Comparison of ENCODE assay signal across 10 cellular contexts in the genomic region with DNA sequence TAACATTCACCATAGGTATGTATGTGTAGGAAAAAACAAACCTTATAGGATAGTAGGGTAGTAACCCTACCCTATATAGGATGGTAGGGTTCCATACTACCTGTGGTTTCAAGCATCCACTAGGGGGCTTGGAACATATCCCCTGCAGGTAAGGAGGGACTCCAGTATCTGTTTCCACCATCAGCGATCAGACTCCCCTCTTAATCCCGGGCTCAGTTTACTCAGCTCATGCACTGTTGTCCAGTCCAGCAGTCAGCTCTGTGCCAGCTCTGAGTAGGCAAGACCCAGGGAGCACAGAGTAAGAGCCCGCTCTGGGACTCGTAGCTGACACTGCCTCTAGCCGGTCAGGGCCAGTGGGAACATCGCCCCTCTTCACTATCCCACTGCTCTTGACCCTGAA.
A peak's percentile ranks its signal among the peaks of the same experiment; 100 is the strongest.
DNase-seq lines count a peak whose midpoint lies in the region; TF ChIP-seq lines count a peak whose summit lies in the region.
"Had no signal": no experiment of that assay in that cellular context is flagged by ENCODE, and none has a peak within 500 bp of the region (broad histone marks: within the 10 kb centered on the region; RNA-seq: fewer than 3 reads in every experiment).

No MANE protein-coding gene starts in this region.

- H3K4me1 ChIP-seq in KMS-11 (ENCODE audit: low read depth, poor library complexity, severe bottlenecking), result no peaks in the 10 kb centered on the region

- H4K20me1 ChIP-seq in KMS-11 (ENCODE audit: insufficient read depth), result no peaks in the 10 kb centered on the region

- peak; percentile 54 for TF ChIP-seq CTCF in 22Rv1 (IDR thresholded peaks at IDR 0.05)
- peak; percentile 55; the same call in 1 of the 2 replicates for TF ChIP-seq CTCF in KMS-11 (conservative IDR thresholded peaks at IDR 0.05; ENCODE audit: low read depth, low read length)
- TF ChIP-seq CTCF in coronary artery (IDR thresholded peaks at IDR 0.05), result no peak

- H3K36me3 ChIP-seq in KMS-11 (ENCODE audit: insufficient read depth), result no peaks in the 10 kb centered on the region

- no peak overlapping the region for H2AFZ ChIP-seq in KMS-11 (ENCODE audit: low read depth)

- no peaks in the 10 kb centered on the region for H3K27me3 ChIP-seq in KMS-11 (ENCODE audit: insufficient read depth, low read depth)

- DNase-seq in G401 (ENCODE audit: low spot score) (peak; percentile 2), epithelial cell of prostate (ENCODE audit: low read depth, low spot score) (no peak), Ammon's horn (ENCODE audit: low spot score) (no peak), 8988T (no peak), coronary artery (ENCODE audit: low spot score) (no peak)
- DNase-seq in stimulated activated naive CD4-positive, alpha-beta T cell treated with Interleukin-2 at 50 U/mL for 16 hours (lab: John Stamatoyannopoulos, UW), result no peak
- DNase-seq: naive B cell, NCI-H524 treated with DMSO at 0.1 percent for 48 hours had no signal

- H3K9ac ChIP-seq in KMS-11, result no peak overlapping the region

- H3K27ac ChIP-seq in 22Rv1 (no peak overlapping the region), KMS-11 (no peak overlapping the region), epithelial cell of prostate (peak overlapping the region; percentile 88), coronary artery (no peak overlapping the region)

- H3K4me2 ChIP-seq in KMS-11, result no peak overlapping the region

- no peak overlapping the region for H3K4me3 ChIP-seq in KMS-11 (IDR thresholded peaks at IDR 0.05; ENCODE audit: insufficient read depth, low read depth, low read length)
- H3K4me3 ChIP-seq in coronary artery, result no peak overlapping the region

- H3K79me2 ChIP-seq in KMS-11 (ENCODE audit: insufficient read depth, low read depth), result no peaks in the 10 kb centered on the region

- in situ Hi-C loops in G401 (cut with HindIII; ENCODE audit: low sequenced_read_pairs), result no loop called here
